Comparison of ENCODE assay signal across 7 cellular contexts in the genomic region with DNA sequence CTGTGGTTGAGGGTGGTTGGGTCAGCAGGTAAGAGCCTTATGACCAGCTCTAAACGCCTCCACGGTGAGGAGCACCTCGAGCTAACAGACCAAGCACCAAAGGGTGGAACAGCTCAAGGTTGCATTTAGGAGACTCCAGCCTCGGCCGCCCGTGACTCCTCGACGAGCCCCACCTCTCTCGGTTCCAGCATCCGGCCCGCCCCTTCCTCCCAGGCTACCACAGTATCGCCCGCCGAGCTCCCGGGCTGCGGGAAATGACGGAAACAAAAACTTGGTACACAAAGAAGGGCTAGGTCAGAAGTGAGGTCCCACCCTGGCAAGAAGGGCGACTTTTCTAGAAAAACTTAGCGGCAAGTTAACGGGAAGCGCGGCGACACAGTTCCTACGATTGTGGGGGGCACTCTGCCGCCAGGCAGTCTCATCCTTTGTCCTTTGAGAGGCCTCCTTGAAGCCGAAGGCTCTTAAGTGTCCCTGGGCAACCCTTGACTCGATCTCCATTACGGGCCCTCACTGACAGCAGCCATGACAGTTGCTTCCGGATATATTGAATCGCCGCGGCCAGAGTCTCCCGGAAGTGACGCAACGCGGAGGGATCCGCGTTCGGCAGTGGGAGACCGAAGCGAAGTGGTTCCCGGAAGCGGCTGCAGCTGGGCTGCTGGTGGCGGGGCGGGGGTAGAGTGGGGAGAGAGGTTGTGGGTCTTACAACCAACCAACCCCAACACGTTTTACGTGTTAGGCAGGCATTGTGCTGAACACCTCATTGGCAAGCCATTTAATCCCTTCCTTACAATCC. TPM values are rescaled to one million over a fixed set of nuclear protein-coding genes. Genes with fewer than 3 reads are reported as not detected.
DNase-seq lines count a peak whose midpoint lies in the region; ATAC-seq, FAIRE-seq and TF ChIP-seq lines count a peak whose summit lies in the region.

No MANE protein-coding gene starts in this region.

- H3K79me2 ChIP-seq in astrocyte (ENCODE audit: insufficient read depth, low read length), result no peaks in the 10 kb centered on the region

- H4K20me1 ChIP-seq in astrocyte (ENCODE audit: insufficient read depth, low read length), result no peaks in the 10 kb centered on the region

- peak overlapping the region; percentile 91 for H3K4me3 Mint-ChIP-seq in astrocyte (ENCODE audit: unreplicated experiment)

- H3K4me3 ChIP-seq in astrocyte (ENCODE audit: insufficient read depth, low read depth, low read length), result peak overlapping the region; percentile 84

- peak overlapping the region; percentile 90 for H3K27ac ChIP-seq in astrocyte (ENCODE audit: low read depth, low read length)

- H3K36me3 ChIP-seq in astrocyte (ENCODE audit: insufficient read depth, low read length), result no peaks in the 10 kb centered on the region

- ATAC-seq in GM18508 (IDR thresholded peaks at IDR 0.05; ENCODE audit: insufficient read depth, unreplicated experiment) (peak; percentile 55), HG02981 (IDR thresholded peaks at IDR 0.05; ENCODE audit: unreplicated experiment) (peak; percentile 87)

- no peaks in the 10 kb centered on the region for H3K36me3 Mint-ChIP-seq in astrocyte (ENCODE audit: low read depth, unreplicated experiment)

- FAIRE-seq in astrocyte (lab: Jason Lieb, UNC), result no peak

- H3K9me3 Mint-ChIP-seq in astrocyte (ENCODE audit: unreplicated experiment), result peaks cover 2% of the 10 kb centered on the region

- no peak for TF ChIP-seq CTCF in astrocyte (IDR thresholded peaks at IDR 0.05; ENCODE audit: insufficient read depth, low read depth, low read length)

- no peaks in the 10 kb centered on the region for H3K4me1 ChIP-seq in astrocyte (ENCODE audit: insufficient read depth, low read length)

- peak overlapping the region; percentile 99 for H3K27ac Mint-ChIP-seq in astrocyte (ENCODE audit: unreplicated experiment)

- H3K9ac ChIP-seq in astrocyte (ENCODE audit: low read length), result peak overlapping the region; percentile 87

- peaks cover 8% of the 10 kb centered on the region for H3K27me3 ChIP-seq in astrocyte (ENCODE audit: insufficient read depth, low read length)

- peaks cover 5% of the 10 kb centered on the region for H3K9me3 ChIP-seq in astrocyte (ENCODE audit: insufficient read depth, low read depth, low read length)

- DNase-seq in NCI-H2081 (lab: John Stamatoyannopoulos, UW) (peak; percentile 89 to 94), T-helper 9 cell (peak; percentile 79), astrocyte (ENCODE audit: low read depth) (peak; percentile 97), hypothalamus (lab: John Stamatoyannopoulos, UW) (peak; percentile 52 to 93 (median 79))
- DNase-seq in stimulated activated CD4-positive, alpha-beta T cell treated with anti-CD3 and anti-CD28 coated beads, Interleukin-12 subunit alpha, Interleukin-12 subunit beta, amount 100 ng/mL, for 48 hours (ENCODE audit: low read depth in 2 of 3, low spot score in 1 of 3), result peak; percentile 85 to 89 (median 85)

- peaks cover 11% of the 10 kb centered on the region for H3K27me3 Mint-ChIP-seq in astrocyte (ENCODE audit: low read depth, unreplicated experiment)

- H3K4me2 ChIP-seq in astrocyte (ENCODE audit: low read length), result peak overlapping the region; percentile 89

- no peaks in the 10 kb centered on the region for H3K4me1 Mint-ChIP-seq in astrocyte (ENCODE audit: low read depth, unreplicated experiment)

- peak overlapping the region; percentile 91 for H2AFZ ChIP-seq in astrocyte (ENCODE audit: low read depth, low read length)

RNA-seq across cellular contexts. Expression of gene ZNF518A, which starts 40.2 kb away (rescaled TPM):
- total RNA-seq in astrocyte, result 19.3 and 24.1 TPM in 2 replicates

RNA-seq across cellular contexts. Expression of gene CCNJ, which starts 46.5 kb away (rescaled TPM):
- 19.4 and 21.5 TPM in 2 replicates for total RNA-seq in astrocyte

Comparison
In these comparisons a context has a peak if more than half of its experiments do, and no peak if none do; other contexts are left out.
1. Peak in every context shown above with its lines: DNase-seq, ATAC-seq, H3K4me3 ChIP-seq and H3K27ac ChIP-seq.